Comparison of ENCODE assay signal across 8 cellular contexts in the genomic region with DNA sequence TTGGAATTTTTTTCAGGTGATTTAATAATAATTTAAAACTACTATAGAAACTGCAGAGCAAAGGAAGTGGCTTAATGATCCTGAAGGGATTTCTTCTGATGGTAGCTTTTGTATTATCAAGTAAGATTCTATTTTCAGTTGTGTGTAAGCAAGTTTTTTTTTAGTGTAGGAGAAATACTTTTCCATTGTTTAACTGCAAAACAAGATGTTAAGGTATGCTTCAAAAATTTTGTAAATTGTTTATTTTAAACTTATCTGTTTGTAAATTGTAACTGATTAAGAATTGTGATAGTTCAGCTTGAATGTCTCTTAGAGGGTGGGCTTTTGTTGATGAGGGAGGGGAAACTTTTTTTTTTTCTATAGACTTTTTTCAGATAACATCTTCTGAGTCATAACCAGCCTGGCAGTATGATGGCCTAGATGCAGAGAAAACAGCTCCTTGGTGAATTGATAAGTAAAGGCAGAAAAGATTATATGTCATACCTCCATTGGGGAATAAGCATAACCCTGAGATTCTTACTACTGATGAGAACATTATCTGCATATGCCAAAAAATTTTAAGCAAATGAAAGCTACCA. TPM values are rescaled to one million over a fixed set of nuclear protein-coding genes. Genes with fewer than 3 reads are reported as not detected.
DNase-seq lines count a peak whose midpoint lies in the region; ATAC-seq and TF ChIP-seq lines count a peak whose summit lies in the region.

No MANE protein-coding gene starts in this region.

- H3K9me3 ChIP-seq in ascending aorta (no peaks in the 10 kb centered on the region), transverse colon (no peaks in the 10 kb centered on the region)

- peak overlapping the region; percentile 95 to 99 for H3K27ac ChIP-seq in ascending aorta
- peak overlapping the region; percentile 98 to 100 (median 99) for H3K27ac ChIP-seq in transverse colon

- peaks cover 58 to 67% of the 10 kb centered on the region in 2 donors for H3K36me3 ChIP-seq in ascending aorta
- H3K36me3 ChIP-seq in kidney epithelial cell (ENCODE audit: control insufficient read depth, insufficient read depth, low read length) = peaks cover 9% of the 10 kb centered on the region
- H3K36me3 ChIP-seq in transverse colon = peaks cover 0 to 60% (median 27%) of the 10 kb centered on the region in 4 donors

- intact Hi-C loops in ascending aorta (cut with DNase I) (no loop called here), transverse colon (cut with DNase I; ENCODE audit: low total_unique reads) (no loop called here)

- TF ChIP-seq CTCF in ascending aorta (IDR thresholded peaks at IDR 0.05) (no peak), kidney epithelial cell (IDR thresholded peaks at IDR 0.05; ENCODE audit: insufficient read depth, low read length, poor library complexity, severe bottlenecking) (no peak), transverse colon (IDR thresholded peaks at IDR 0.05) (no peak)

- in situ Hi-C loops in transverse colon (cut with MboI; ENCODE audit: low pct_ligation_motif_present in 1 of 4, low pct_unique_long_range_greater_than_20kb in 1 of 4, low sequenced_read_pairs in 3 of 4) = loop anchor here in 2 of 4 donors (10.0 kb wide), 1 partner anchor 78 kb away; a partner anchor contains a TSS

- TF ChIP-seq EP300 in transverse colon (IDR thresholded peaks at IDR 0.05; ENCODE audit: low read depth) = no peak

- no peak for ATAC-seq in HG03039 (IDR thresholded peaks at IDR 0.05; ENCODE audit: unreplicated experiment)

- TF ChIP-seq POLR2A in transverse colon (IDR thresholded peaks at IDR 0.05) = no peak

- no peaks in the 10 kb centered on the region for H3K27me3 ChIP-seq in ascending aorta
- H3K27me3 ChIP-seq in kidney epithelial cell (ENCODE audit: control insufficient read depth, insufficient read depth, low read length) = no peaks in the 10 kb centered on the region
- no peaks in the 10 kb centered on the region for H3K27me3 ChIP-seq in transverse colon

- DNase-seq in SIG-M5 treated with dmso at 0.1 percent for 504 hours (lab: John Stamatoyannopoulos, UW; ENCODE audit: unreplicated experiment) = peak; percentile 44
- no peak for DNase-seq in SIG-M5 (lab: John Stamatoyannopoulos, UW)
- DNase-seq in ascending aorta (ENCODE audit: low spot score in 2 of 2) = no peak
- no peak for DNase-seq in kidney epithelial cell (ENCODE audit: low read depth)
- no peak for DNase-seq in transverse colon
- DNase-seq in NCI-H1048 (lab: John Stamatoyannopoulos, UW) = no peak
- no peak for DNase-seq in NOMO-1 treated with dmso at 0.1 percent for 144 hours (lab: John Stamatoyannopoulos, UW; ENCODE audit: unreplicated experiment)

- H3K4me3 ChIP-seq in ascending aorta (peak overlapping the region; percentile 62 to 67), kidney epithelial cell (ENCODE audit: low read depth, low read length) (peak overlapping the region; percentile 84), transverse colon (peak overlapping the region; percentile 74 to 93 (median 88))

- H3K4me1 ChIP-seq in ascending aorta (peaks cover 6 to 16% of the 10 kb centered on the region in 2 donors), transverse colon (peaks cover 5 to 35% (median 29%) of the 10 kb centered on the region in 4 donors)

RNA-seq across cellular contexts. Expression of a gene that starts 3.5 kb away (rescaled TPM):
- 8,553 TPM for total RNA-seq in ascending aorta
- 1,605 and 1,895 TPM in 2 replicates for total RNA-seq in kidney epithelial cell
- total RNA-seq in transverse colon = over 10,000 TPM; 17,948 to 48,028 (median 23,406) TPM

RNA-seq across cellular contexts. Expression of a gene that starts 22.5 kb away (rescaled TPM):
- total RNA-seq in ascending aorta (220 TPM), kidney epithelial cell (116 and 121 TPM in 2 replicates), transverse colon (10 to 100 TPM; 41.0 to 78.4 (median 69.2) TPM)

RNA-seq across cellular contexts. Expression of a gene that starts 55.8 kb away (rescaled TPM):
- 702 TPM for total RNA-seq in ascending aorta
- total RNA-seq in kidney epithelial cell = 116 and 122 TPM in 2 replicates
- 100 to 1,000 TPM in 2 of 4 donors, 10 to 100 TPM in 2; 48.7 to 467 (median 140) TPM for total RNA-seq in transverse colon
